In the genomic region with DNA sequence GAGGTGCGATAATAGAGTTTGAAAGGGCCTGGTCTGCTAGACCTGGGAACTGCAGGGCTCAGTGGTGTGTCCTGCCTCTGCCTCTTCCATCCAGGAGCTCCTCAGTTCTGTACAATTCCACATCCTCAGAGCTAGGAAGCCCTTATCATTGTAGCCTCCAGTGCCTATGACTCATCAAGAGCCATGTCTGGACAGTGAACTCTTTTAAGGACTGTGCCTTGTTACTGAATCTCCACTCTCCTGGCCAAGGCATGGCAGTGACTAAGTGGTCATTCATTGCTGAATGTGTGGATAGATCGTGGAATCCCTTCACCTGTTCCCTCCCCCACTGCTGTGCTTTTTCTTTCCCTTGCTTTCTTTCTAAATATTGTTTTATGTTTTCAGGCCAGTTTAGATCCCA, we compare ENCODE assay signal across 13 cellular contexts. TPM values are rescaled to one million over a fixed set of nuclear protein-coding genes. Genes with fewer than 3 reads are reported as not detected.
A peak's percentile ranks its signal among the peaks of the same experiment; 100 is the strongest.
DNase-seq lines count a peak whose midpoint lies in the region; ATAC-seq and TF ChIP-seq lines count a peak whose summit lies in the region.
"Had no signal": no experiment of that assay in that cellular context is flagged by ENCODE, and none has a peak within 500 bp of the region (broad histone marks: within the 10 kb centered on the region; RNA-seq: fewer than 3 reads in every experiment).

No MANE protein-coding gene starts in this region.

- no peaks in the 10 kb centered on the region for H3K79me2 ChIP-seq in osteoblast (ENCODE audit: insufficient read depth, low read length)

- peak; percentile 93 for ATAC-seq in RWPE2 (ENCODE audit: low read depth)

- no peaks in the 10 kb centered on the region for H3K36me3 ChIP-seq in RWPE2 (ENCODE audit: low read depth)
- no peaks in the 10 kb centered on the region for H3K36me3 ChIP-seq in osteoblast (ENCODE audit: insufficient read depth, low read length)

- DNase-seq in EH (ENCODE audit: low read depth) (peak; percentile 82), RWPE2 (ENCODE audit: low spot score) (no peak), fibroblast of pulmonary artery (ENCODE audit: low read depth) (peak; percentile 85), osteoblast (ENCODE audit: insufficient read length, low spot score, missing footprints) (peak; percentile 89), HK-2 (ENCODE audit: unreplicated experiment) (no peak), NOMO-1 treated with dmso at 0.1 percent for 144 hours (lab: John Stamatoyannopoulos, UW; ENCODE audit: unreplicated experiment) (no peak), activated T-cell treated with anti-CD3 and anti-CD28 coated beads for 4 hours (no peak), SHP77 treated with DMSO at 0.1 percent for 48 hours (lab: John Stamatoyannopoulos, UW) (no peak)
- DNase-seq: DMS153, endodermal cell, NCI-H510A treated with DMSO at 0.1 percent for 48 hours, T-helper 9 cell had no signal

- no peak for TF ChIP-seq CTCF in RWPE2 (IDR thresholded peaks at IDR 0.05; ENCODE audit: poor library complexity, severe bottlenecking)
- no peak for TF ChIP-seq CTCF in fibroblast of pulmonary artery (IDR thresholded peaks at IDR 0.05; ENCODE audit: low read length, missing control alignments)
- no peak for TF ChIP-seq CTCF in osteoblast (IDR thresholded peaks at IDR 0.05; ENCODE audit: extremely low read depth, low read depth, low read length)

- H3K9me3 ChIP-seq in RWPE2 (ENCODE audit: severe bottlenecking) (no peaks in the 10 kb centered on the region), osteoblast (ENCODE audit: low read depth, low read length) (no peaks in the 10 kb centered on the region)

- H3K4me2 ChIP-seq in osteoblast (ENCODE audit: insufficient read depth, low read length): no peak overlapping the region

- H4K20me1 ChIP-seq in osteoblast (ENCODE audit: insufficient read depth, low read length): no peaks in the 10 kb centered on the region

- H2AFZ ChIP-seq in osteoblast (ENCODE audit: low read length): no peak overlapping the region

- H3K4me1 ChIP-seq in RWPE2 (ENCODE audit: insufficient read depth, poor library complexity, severe bottlenecking) (peaks cover 4% of the 10 kb centered on the region), osteoblast (ENCODE audit: insufficient read depth, low read length) (peaks cover 16% of the 10 kb centered on the region)

- H3K27ac ChIP-seq in RWPE2 (ENCODE audit: poor library complexity, severe bottlenecking) (no peak overlapping the region), osteoblast (ENCODE audit: low read depth, low read length) (no peak overlapping the region)

- no peaks in the 10 kb centered on the region for H3K27me3 ChIP-seq in RWPE2 (ENCODE audit: insufficient read depth, poor library complexity, severe bottlenecking)
- peaks cover 7% of the 10 kb centered on the region for H3K27me3 ChIP-seq in osteoblast (ENCODE audit: insufficient read depth, low read length)

- H3K4me3 ChIP-seq in RWPE2 (ENCODE audit: severe bottlenecking): no peak overlapping the region
- H3K4me3 ChIP-seq in fibroblast of pulmonary artery (replicated peaks; ENCODE audit: low read depth, low read length): no peak overlapping the region
- no peak overlapping the region for H3K4me3 ChIP-seq in osteoblast (ENCODE audit: insufficient read depth, low read length)

RNA-seq across cellular contexts. Expression of a gene that starts 2.9 kb away (rescaled TPM):
- total RNA-seq in osteoblast: 2.4 and 3.3 TPM in 2 replicates
- total RNA-seq: activated T-helper 1 cell treated with anti-CD3 and anti-CD28 coated beads, Interleukin-12 subunit alpha, Interleukin-12 subunit beta, Interleukin-2, Interleukin-4 antibody, amounts not matched to agents 30 ng/mL and 10 ng/mL and 1 ng/mL, durations not matched to agents 14 hours and 24 hours and 36 hours had no signal

Comparison
In these comparisons a context has a peak if more than half of its experiments do, and no peak if none do; other contexts are left out.
1. DNase-seq: peak in EH (single experiment), fibroblast of pulmonary artery (single experiment) and osteoblast (single experiment); none in RWPE2 (single experiment), HK-2 (single experiment), NOMO-1 treated with dmso at 0.1 percent for 144 hours (single experiment), activated T-cell treated with anti-CD3 and anti-CD28 coated beads for 4 hours (single experiment) and SHP77 treated with DMSO at 0.1 percent for 48 hours (single experiment).